In genomic region chr21:36478207-36478701, GRCh38 we compare ENCODE assay signal across 11 cellular contexts. TPM values are rescaled to one million over a fixed set of nuclear protein-coding genes. Genes with fewer than 3 reads are reported as not detected.
DNase-seq lines count a peak whose midpoint lies in the region; ATAC-seq and TF ChIP-seq lines count a peak whose summit lies in the region.
"Had no signal": no experiment of that assay in that cellular context is flagged by ENCODE, and none has a peak within 500 bp of the region (broad histone marks: within the 10 kb centered on the region; RNA-seq: fewer than 3 reads in every experiment).

No MANE protein-coding gene starts in this region.

- WGBS in transverse colon (ENCODE audit: low coverage in 1 of 2), 2 donors: 62 to 65% methylated on average over 2 to 6 of the region's 6 CpGs

- intact Hi-C loops in CD14-positive monocyte (cut with micrococcal nuclease): no loop called here
- intact Hi-C loops in transverse colon (cut with DNase I; ENCODE audit: low total_unique reads): no loop called here

- no peak overlapping the region for H3K4me3 ChIP-seq in transverse colon

- no peaks in the 10 kb centered on the region for H3K36me3 Mint-ChIP-seq in CD14-positive monocyte
- H3K36me3 Mint-ChIP-seq: naive thymus-derived CD8-positive, alpha-beta T cell had no signal

- H3K9me3 ChIP-seq in transverse colon: no peaks in the 10 kb centered on the region

- no peak for ATAC-seq in HG03196 (IDR thresholded peaks at IDR 0.05; ENCODE audit: unreplicated experiment)
- ATAC-seq: esophagus mucosa; naive thymus-derived CD8-positive, alpha-beta T cell had no signal

- H3K27me3 Mint-ChIP-seq in CD14-positive monocyte (ENCODE audit: low read depth in 3 of 3): peaks cover 4 to 6% (median 6%) of the 10 kb centered on the region in 3 donors

- TF ChIP-seq POLR2A in transverse colon (IDR thresholded peaks at IDR 0.05): no peak

- DNase-seq in stimulated activated naive CD4-positive, alpha-beta T cell treated with Interleukin-2 at 50 U/mL for 16 hours (lab: John Stamatoyannopoulos, UW): peak; percentile 2
- no peak for DNase-seq in stimulated activated naive CD4-positive, alpha-beta T cell (lab: John Stamatoyannopoulos, UW)
- DNase-seq in T1000 (lab: John Stamatoyannopoulos, UW): peak; percentile 48
- DNase-seq in islet precursor cell: peak; percentile 85
- no peak for DNase-seq in CD14-positive monocyte (ENCODE audit: low spot score)
- no peak for DNase-seq in NCI-H82 treated with DMSO at 0.1 percent for 48 hours (lab: John Stamatoyannopoulos, UW; ENCODE audit: unreplicated experiment)
- DNase-seq in transverse colon: no peak
- DNase-seq: naive thymus-derived CD8-positive, alpha-beta T cell; NCI-H82 had no signal

- no peak for TF ChIP-seq EP300 in transverse colon (IDR thresholded peaks at IDR 0.05; ENCODE audit: low read depth)

- no peaks in the 10 kb centered on the region for H3K27me3 ChIP-seq in transverse colon

- TF ChIP-seq CTCF in CD14-positive monocyte (IDR thresholded peaks at IDR 0.05): no peak
- no peak for TF ChIP-seq CTCF in transverse colon (IDR thresholded peaks at IDR 0.05)

- no peak overlapping the region for H3K4me3 Mint-ChIP-seq in CD14-positive monocyte
- H3K4me3 Mint-ChIP-seq: naive thymus-derived CD8-positive, alpha-beta T cell had no signal

- no peaks in the 10 kb centered on the region for H3K4me1 Mint-ChIP-seq in CD14-positive monocyte
- H3K4me1 Mint-ChIP-seq: naive thymus-derived CD8-positive, alpha-beta T cell had no signal

- no peaks in the 10 kb centered on the region for H3K4me1 ChIP-seq in transverse colon

- in situ Hi-C loops in transverse colon (cut with MboI; ENCODE audit: low pct_ligation_motif_present in 1 of 4, low pct_unique_long_range_greater_than_20kb in 1 of 4, low sequenced_read_pairs in 3 of 4): no loop called here

- no peaks in the 10 kb centered on the region for H3K36me3 ChIP-seq in transverse colon

- no peak overlapping the region for H3K27ac ChIP-seq in transverse colon

- no peak overlapping the region for H3K27ac Mint-ChIP-seq in CD14-positive monocyte
- H3K27ac Mint-ChIP-seq: naive thymus-derived CD8-positive, alpha-beta T cell had no signal

- no peaks in the 10 kb centered on the region for H3K9me3 Mint-ChIP-seq in CD14-positive monocyte

RNA-seq across cellular contexts. Expression of gene CLDN14, which starts 1.7 kb away (rescaled TPM):
- not detected for polyA plus RNA-seq in CD14-positive monocyte
- total RNA-seq in transverse colon: not detected
- total RNA-seq: esophagus mucosa; naive thymus-derived CD8-positive, alpha-beta T cell had no signal
- polyA plus RNA-seq: naive thymus-derived CD8-positive, alpha-beta T cell had no signal

Comparison
In these comparisons a context has a peak if more than half of its experiments do, and no peak if none do; other contexts are left out.
1. DNase-seq: peak in stimulated activated naive CD4-positive, alpha-beta T cell treated with Interleukin-2 at 50 U/mL for 16 hours (single experiment), T1000 (single experiment) and islet precursor cell (single experiment); none in stimulated activated naive CD4-positive, alpha-beta T cell (0 of 6), CD14-positive monocyte (single experiment), NCI-H82 treated with DMSO at 0.1 percent for 48 hours (single experiment) and transverse colon (single experiment).